ENCODE assay signal across 8 cellular contexts in genomic region chr22:31489632-31490495, GRCh38. TPM values are rescaled to one million over a fixed set of nuclear protein-coding genes. Genes with fewer than 3 reads are reported as not detected.
DNase-seq lines count a peak whose midpoint lies in the region; ATAC-seq and TF ChIP-seq lines count a peak whose summit lies in the region.

EIF4ENIF1 (minus strand) TSS chr22:31489842; CDS start chr22:31488718, 1,124 bp downstream.

- H3K4me3 Mint-ChIP-seq in CD4-positive, alpha-beta T cell: peak within 1 kb of the TSS; percentile 91

- H3K27me3 Mint-ChIP-seq in CD4-positive, alpha-beta T cell: no peaks in the 10 kb centered on the region

- intact Hi-C loops in CD4-positive, alpha-beta T cell (cut with DNase I, micrococcal nuclease): loop anchor here (1.0 to 10.0 kb wide), 11 partner anchors 7 to 985 kb away; partner anchors contain the start of genes PATZ1 (in 2 of the 2), DRG1 (in 1 of the 2), FBXO7 (in 1 of the 2) and PES1 (in 1 of the 2)
- intact Hi-C loops in Panc1 (cut with micrococcal nuclease; ENCODE audit: unreplicated experiment) (no loop called here), esophagus muscularis mucosa (cut with DNase I) (no loop called here)

- H3K4me1 ChIP-seq in Panc1 (ENCODE audit: control insufficient read depth, insufficient read depth, low read length) (peaks cover 16% of the 10 kb centered on the region), esophagus muscularis mucosa (peaks cover 20 to 49% (median 37%) of the 10 kb centered on the region in 4 donors)

- H3K27ac ChIP-seq in CD4-positive, alpha-beta T cell (ENCODE audit: low read depth, low read length): peak within 1 kb of the TSS; percentile 92
- H3K27ac ChIP-seq in Panc1 (ENCODE audit: low read length) (peak within 1 kb of the TSS; percentile 94), esophagus muscularis mucosa (replicated peaks in 1 of 4) (peak within 1 kb of the TSS; percentile 91 to 99 (median 92))

- BruUV-seq in Panc1 (replicated peaks; lab: Mats Ljungman, UMichigan): no TSS peak

- DNase-seq in CD4-positive, alpha-beta T cell: peak; percentile 78 to 86 (median 84)
- DNase-seq in HUDEP-2 (lab: John Stamatoyannopoulos, UW; ENCODE audit: unreplicated experiment in 76 of 76): peak in 73 of 76 experiments; percentile 15 to 86 (median 64)
- no peak for DNase-seq in Panc1 (ENCODE audit: low read depth, low spot score)
- DNase-seq in activated T-cell treated with anti-CD3 and anti-CD28 coated beads, Interleukin-2, amount 50 U/mL, for 48 hours: peak; percentile 88
- peak; percentile 94 for DNase-seq in esophagus muscularis mucosa (ENCODE audit: extremely low spot score)
- DNase-seq in myocyte (ENCODE audit: low read depth): peak; percentile 92
- DNase-seq in stimulated activated CD8-positive, alpha-beta memory T cell treated with anti-CD3 and anti-CD28 coated beads, Interleukin-7, amount 100 ng/mL, for 24 hours (ENCODE audit: low read depth): peak; percentile 61

- H3K9me3 Mint-ChIP-seq in CD4-positive, alpha-beta T cell: no peaks in the 10 kb centered on the region

- in situ Hi-C loops in Panc1 (cut with HindIII; ENCODE audit: low pct_unique_long_range_greater_than_20kb, low sequenced_read_pairs): no loop called here

- H3K27ac Mint-ChIP-seq in CD4-positive, alpha-beta T cell: peak within 1 kb of the TSS; percentile 97

- H3K4me1 Mint-ChIP-seq in CD4-positive, alpha-beta T cell (ENCODE audit: low read depth): peaks cover 57% of the 10 kb centered on the region

- under 1% methylated on average over 41 of the region's 100 CpGs for WGBS in esophagus muscularis mucosa

- CTCF ChIA-PET in CD4-positive, alpha-beta T cell (lab: Charles Lee): no interaction called here
- CTCF ChIA-PET in Panc1 (lab: Charles Lee): no interaction called here

- H3K4me3 ChIP-seq in Panc1 (ENCODE audit: low read depth in 2 of 2, low read length in 2 of 2): peak within 1 kb of the TSS; percentile 85 to 96
- peak within 1 kb of the TSS; percentile 73 to 89 (median 78) for H3K4me3 ChIP-seq in esophagus muscularis mucosa

- POLR2A ChIA-PET in CD4-positive, alpha-beta T cell (lab: Charles Lee): interaction anchor here (0.8 to 2.1 kb wide), 12 partner anchors 8 to 521 kb away, joined by 3 to 12 read pairs (median 4); partner anchors contain the start of genes MORC2, PATZ1, PIK3IP1 and PISD
- POLR2A ChIA-PET in Panc1 (lab: Charles Lee): interaction anchor here (0.6 kb wide), 1 partner anchor 117 kb away, joined by 3 read pairs; no protein-coding TSS in a partner anchor

- no peak for TF ChIP-seq EP300 in esophagus muscularis mucosa (IDR thresholded peaks at IDR 0.05)

- TF ChIP-seq POLR2A in esophagus muscularis mucosa (IDR thresholded peaks at IDR 0.05; ENCODE audit: low read depth): no peak

- H3K36me3 ChIP-seq in Panc1 (ENCODE audit: control insufficient read depth, insufficient read depth, low read length) (peaks cover 18% of the 10 kb centered on the region), esophagus muscularis mucosa (peaks cover 17 to 31% (median 29%) of the 10 kb centered on the region in 4 donors)

- H3K27me3 ChIP-seq in CD4-positive, alpha-beta T cell (ENCODE audit: control insufficient read depth, insufficient read depth, low read length): no peaks in the 10 kb centered on the region
- H3K27me3 ChIP-seq in Panc1 (ENCODE audit: control insufficient read depth, insufficient read depth, low read length): no peaks in the 10 kb centered on the region
- no peaks in the 10 kb centered on the region for H3K27me3 ChIP-seq in esophagus muscularis mucosa

- peaks cover 35% of the 10 kb centered on the region for H3K36me3 Mint-ChIP-seq in CD4-positive, alpha-beta T cell (ENCODE audit: low read depth)

- ATAC-seq in CD4-positive, alpha-beta T cell (ENCODE audit: poor library complexity): peak; percentile 77
- peak; percentile 29 for ATAC-seq in GM19455 (IDR thresholded peaks at IDR 0.05; ENCODE audit: unreplicated experiment)
- peak; percentile 95 for ATAC-seq in Panc1

- no peak for TF ChIP-seq CTCF in CD4-positive, alpha-beta T cell (IDR thresholded peaks at IDR 0.05)
- TF ChIP-seq CTCF in Panc1 (IDR thresholded peaks at IDR 0.05) (no peak), esophagus muscularis mucosa (IDR thresholded peaks at IDR 0.05) (no peak)

- H3K9me3 ChIP-seq in CD4-positive, alpha-beta T cell (ENCODE audit: control insufficient read depth, low read length): no peaks in the 10 kb centered on the region
- H3K9me3 ChIP-seq in Panc1 (ENCODE audit: control insufficient read depth, insufficient read depth, low read depth, low read length) (no peaks in the 10 kb centered on the region), esophagus muscularis mucosa (no peaks in the 10 kb centered on the region)

RNA-seq across cellular contexts. Expression of gene EIF4ENIF1, which starts in this region (rescaled TPM):
- total RNA-seq in CD4-positive, alpha-beta T cell: 10 to 100 TPM in 1 of 2 experiments, 1 to 10 TPM in 1; 9.4 to 10.6 TPM
- 23.3 TPM for total RNA-seq in Panc1 (2021; ENCODE audit: unreplicated experiment)
- polyA plus RNA-seq in Panc1 (2012; ENCODE audit: insufficient read length): 19.1 TPM
- total RNA-seq in esophagus muscularis mucosa: 10 to 100 TPM; 23.8 to 51.4 (median 25.0) TPM
- total RNA-seq in myocyte: 12.6 and 13.8 TPM in 2 replicates
- 19.9 TPM for polyA plus RNA-seq in myocyte (2012)

Comparison
In these comparisons a context has a peak if more than half of its experiments do, and no peak if none do; other contexts are left out.
1. ATAC-seq: peak in every context shown above with its lines; median percentile 95 in Panc1; 77 in CD4-positive, alpha-beta T cell; 29 in GM19455.
2. intact Hi-C loops: an anchor here in CD4-positive, alpha-beta T cell (1.0 to 10.0 kb wide); none called in Panc1 and esophagus muscularis mucosa.